In the genomic region with DNA sequence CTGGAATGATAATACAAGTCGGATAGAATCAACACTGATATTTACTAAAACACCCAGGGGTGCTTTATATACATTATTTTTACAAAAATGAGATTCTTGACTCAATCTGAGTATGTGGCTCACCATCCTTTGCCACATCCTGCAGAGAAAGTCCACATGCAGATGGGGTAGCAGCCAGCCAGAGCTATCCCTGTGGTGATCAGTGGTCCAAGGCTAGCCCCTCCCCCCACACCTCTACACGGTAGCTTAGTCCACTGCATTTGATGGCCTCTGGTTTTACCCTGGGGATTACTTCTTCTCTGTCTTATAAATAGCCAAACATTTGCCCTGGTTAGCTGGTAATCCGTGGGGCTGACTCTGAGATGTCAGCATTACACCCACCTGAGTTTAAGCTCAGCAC, we compare ENCODE assay signal across 12 cellular contexts. TPM values are rescaled to one million over a fixed set of nuclear protein-coding genes. Genes with fewer than 3 reads are reported as not detected.
DNase-seq lines count a peak whose midpoint lies in the region; ATAC-seq and TF ChIP-seq lines count a peak whose summit lies in the region.
"Had no signal": no experiment of that assay in that cellular context is flagged by ENCODE, and none has a peak within 500 bp of the region (broad histone marks: within the 10 kb centered on the region; RNA-seq: fewer than 3 reads in every experiment).

No MANE protein-coding gene starts in this region.

- ATAC-seq in T-helper 17 cell: no peak
- ATAC-seq in left lobe of liver: no peak
- ATAC-seq in upper lobe of right lung: no peak

- no peak overlapping the region for H3K27ac ChIP-seq in upper lobe of right lung
- H3K27ac ChIP-seq: GM23248 had no signal

- no peaks in the 10 kb centered on the region for H3K36me3 ChIP-seq in upper lobe of right lung

- H3K36me3 Mint-ChIP-seq in T-helper 17 cell (ENCODE audit: low read depth): no peaks in the 10 kb centered on the region
- H3K36me3 Mint-ChIP-seq in endothelial cell (ENCODE audit: low read depth, unreplicated experiment): peaks cover 5% of the 10 kb centered on the region

- no peak overlapping the region for H3K4me3 ChIP-seq in upper lobe of right lung
- H3K4me3 ChIP-seq: GM23248 had no signal

- peaks cover under 1% of the 10 kb centered on the region for H3K4me1 ChIP-seq in upper lobe of right lung

- H3K4me3 Mint-ChIP-seq in T-helper 17 cell (no peak overlapping the region), endothelial cell (ENCODE audit: unreplicated experiment) (no peak overlapping the region)
- H3K4me3 Mint-ChIP-seq: B cell; CD4-positive, alpha-beta T cell had no signal

- H3K9me3 Mint-ChIP-seq in endothelial cell (ENCODE audit: unreplicated experiment): no peaks in the 10 kb centered on the region
- H3K9me3 Mint-ChIP-seq: CD4-positive, alpha-beta T cell had no signal

- H3K27me3 ChIP-seq in upper lobe of right lung: no peaks in the 10 kb centered on the region

- TF ChIP-seq CTCF in upper lobe of right lung (IDR thresholded peaks at IDR 0.05) (no peak), endothelial cell (IDR thresholded peaks at IDR 0.05; ENCODE audit: unreplicated experiment) (no peak), GM10266 (IDR thresholded peaks at IDR 0.05; ENCODE audit: control insufficient read depth, insufficient read depth, low read depth, missing control alignments) (no peak)

- no peaks in the 10 kb centered on the region for H3K9me3 ChIP-seq in T-helper 17 cell (ENCODE audit: control insufficient read depth, low read length, poor library complexity, severe bottlenecking)
- no peaks in the 10 kb centered on the region for H3K9me3 ChIP-seq in upper lobe of right lung

- intact Hi-C loops in upper lobe of right lung (cut with DNase I): no loop called here

- no peaks in the 10 kb centered on the region for H3K27me3 Mint-ChIP-seq in T-helper 17 cell
- peaks cover 9% of the 10 kb centered on the region for H3K27me3 Mint-ChIP-seq in endothelial cell (ENCODE audit: unreplicated experiment)
- H3K27me3 Mint-ChIP-seq: B cell; CD4-positive, alpha-beta T cell had no signal

- DNase-seq in activated CD8-positive, alpha-beta memory T cell treated with anti-CD3 and anti-CD28 coated beads for 24 hours: peak; percentile 41
- no peak for DNase-seq in activated CD8-positive, alpha-beta memory T cell treated with anti-CD3 and anti-CD28 coated beads, Interleukin-2, amount 50 U/mL, for 4 hours
- DNase-seq in T-helper 17 cell: no peak
- peak; percentile 40 for DNase-seq in left lobe of liver (ENCODE audit: low spot score)
- DNase-seq in upper lobe of right lung: peak; percentile 13
- no peak for DNase-seq in endothelial cell (ENCODE audit: low spot score)
- DNase-seq in GM10266 (ENCODE audit: extremely low spot score): no peak
- DNase-seq: C1 segment of cervical spinal cord; CD4-positive, alpha-beta T cell; DMS79; GM23248 had no signal

- H3K27ac Mint-ChIP-seq in T-helper 17 cell (peak overlapping the region; percentile 57), endothelial cell (ENCODE audit: unreplicated experiment) (no peak overlapping the region)
- H3K27ac Mint-ChIP-seq: B cell; CD4-positive, alpha-beta T cell had no signal

- H3K4me1 Mint-ChIP-seq in T-helper 17 cell (peaks cover 4% of the 10 kb centered on the region), endothelial cell (ENCODE audit: unreplicated experiment) (peaks cover 5% of the 10 kb centered on the region)
- H3K4me1 Mint-ChIP-seq: B cell had no signal

RNA-seq across cellular contexts. Expression of a gene that starts 28.1 kb away (rescaled TPM):
- 10 to 100 TPM in 1 of 2 donors, 1 to 10 TPM in 1; 2.5 to 28.3 TPM for total RNA-seq in T-helper 17 cell
- total RNA-seq in left lobe of liver: 32.4 TPM
- total RNA-seq in upper lobe of right lung: 41.5 TPM
- 93.5 TPM for total RNA-seq in endothelial cell (ENCODE audit: unreplicated experiment)

Comparison
In these comparisons a context has a peak if more than half of its experiments do, and no peak if none do; other contexts are left out.
1. DNase-seq: peak in activated CD8-positive, alpha-beta memory T cell treated with anti-CD3 and anti-CD28 coated beads for 24 hours (single experiment), left lobe of liver (single experiment) and upper lobe of right lung (single experiment); none in activated CD8-positive, alpha-beta memory T cell treated with anti-CD3 and anti-CD28 coated beads, Interleukin-2, amount 50 U/mL, for 4 hours (single experiment), T-helper 17 cell (0 of 3), endothelial cell (single experiment) and GM10266 (single experiment).